ENCODE assay signal across 32 cellular contexts in genomic region chr12:109637996-109638395, GRCh38.
"Had no signal": no experiment of that assay in that cellular context is flagged by ENCODE, and none has a peak within 500 bp of the region (broad histone marks: within the 10 kb centered on the region; RNA-seq: fewer than 3 reads in every experiment).

No MANE protein-coding gene starts in this region.

- H3K4me3 ChIP-seq: esophagus muscularis mucosa, gastrocnemius medialis, heart left ventricle had no signal

- H3K4me1 ChIP-seq: esophagus muscularis mucosa, foreskin keratinocyte, gastrocnemius medialis, heart left ventricle had no signal

- H3K27me3 ChIP-seq: brain microvascular endothelial cell, gastrocnemius medialis, heart left ventricle had no signal

- FAIRE-seq: astrocyte, colon, TTC549 had no signal

- H3K36me3 ChIP-seq: brain microvascular endothelial cell, esophagus muscularis mucosa, gastrocnemius medialis, heart left ventricle had no signal

- H3K9me3 ChIP-seq: esophagus muscularis mucosa, gastrocnemius medialis, heart left ventricle had no signal

- ATAC-seq: activated CD4-positive, CD25-positive, alpha-beta regulatory T cell treated with anti-CD3 and anti-CD28 coated beads, Interleukin-2, amount 50 U/mL, for 24 hours; activated CD8-positive, alpha-beta T cell treated with anti-CD3 and anti-CD28 coated beads for 36 hours; activated T-cell treated with anti-CD3 and anti-CD28 coated beads, Interleukin-2, amount 50 U/mL, for 4 hours; activated T-helper 17 cell treated with anti-CD3 and anti-CD28 coated beads, Interleukin-2, amount 50 U/mL, for 72 hours; effector memory CD8-positive, alpha-beta T cell; foreskin keratinocyte; gastrocnemius medialis; heart left ventricle had no signal

- H3K27ac ChIP-seq: brain microvascular endothelial cell, esophagus muscularis mucosa, foreskin keratinocyte, gastrocnemius medialis, heart left ventricle, VCaP had no signal

- DNase-seq: activated B cell treated with CpG ODN at 0.5 μM for 24 hours; activated CD4-positive, alpha-beta T cell treated with anti-CD3 and anti-CD28 coated beads for 48 hours; activated CD4-positive, alpha-beta T cell treated with anti-CD3 and anti-CD28 coated beads, Interleukin-2, amount 50 U/mL, for 1 hour; activated CD4-positive, alpha-beta T cell treated with anti-CD3 and anti-CD28 coated beads, Interleukin-2, amount 50 U/mL, for 48 hours; activated CD8-positive, alpha-beta memory T cell treated with anti-CD3 and anti-CD28 coated beads for 24 hours; activated CD8-positive, alpha-beta T cell treated with anti-CD3 and anti-CD28 coated beads for 36 hours; activated effector memory CD4-positive, alpha-beta T cell treated with Interleukin-2 at 50 U/mL for 16 hours; activated gamma-delta T cell treated with Interleukin-2 at 50 U/mL for 16 hours; activated naive CD4-positive, alpha-beta T cell treated with anti-CD3 and anti-CD28 coated beads, Interleukin-2, amount 50 U/mL, for 16 hours; activated naive CD4-positive, alpha-beta T cell treated with Interleukin-2 at 50 U/mL for 16 hours; activated T-cell treated with anti-CD3 and anti-CD28 coated beads, Interleukin-2, amount 50 U/mL, for 4 hours; amniotic stem cell; anterior cingulate cortex; brain microvascular endothelial cell; caudate nucleus; cortex of kidney; dermis blood vessel endothelial cell; effector CD4-positive, alpha-beta T cell; effector memory CD8-positive, alpha-beta T cell; erythroblast; foreskin keratinocyte; gastrocnemius medialis; glutamatergic neuron; heart left ventricle; T-helper 2 cell had no signal
